ENCODE assay signal across 1 cellular context in genomic region chr1:40980068-40980452, GRCh38.
TF ChIP-seq lines count a peak whose summit lies in the region.

No MANE protein-coding gene starts in this region.

TF ChIP-seq in K562, 482 proteins besides CTCF, POLR2A, EP300 and RAD21 (continued from another document and continues in another):
- TF ChIP-seq VEZF1 (CRISPR knock-in tag; IDR thresholded peaks at IDR 0.05) = peak; percentile 30
- TF ChIP-seq ZNF143 (CRISPR knock-in tag; IDR thresholded peaks at IDR 0.05) = no peak
- no peak for TF ChIP-seq MTA2 (IDR thresholded peaks at IDR 0.05; ENCODE audit: low read depth)
- TF ChIP-seq WHSC1 (IDR thresholded peaks at IDR 0.05; ENCODE audit: low read length) = no peak
- no peak for TF ChIP-seq BCOR (IDR thresholded peaks at IDR 0.05)
- no peak for TF ChIP-seq KLF16 (IDR thresholded peaks at IDR 0.05)
- TF ChIP-seq POLR2G (IDR thresholded peaks at IDR 0.05; ENCODE audit: low read depth, low read length) = peak; percentile 66
- TF ChIP-seq SRSF7 (optimal IDR thresholded peaks at IDR 0.05; ENCODE audit: low read depth, low read length) = no peak
- 0 out of 2 replicates have a peak, but pooled peaks have one; percentile 4 for TF ChIP-seq CXXC5 (CRISPR knock-in tag; IDR thresholded peaks at IDR 0.05)
- TF ChIP-seq CLOCK (CRISPR knock-in tag; IDR thresholded peaks at IDR 0.05; ENCODE audit: borderline replicate concordance) = no peak
- no peak for TF ChIP-seq ZNF655 (CRISPR knock-in tag; IDR thresholded peaks at IDR 0.05)
- peak; percentile 69; the same call in 1 of the 2 replicates for TF ChIP-seq ZNF644 (tag; IDR thresholded peaks at IDR 0.05; ENCODE audit: low read depth)
- no peak for TF ChIP-seq GATA2 (CRISPR knock-in tag; IDR thresholded peaks at IDR 0.05)
- peak; percentile 69 for TF ChIP-seq PCBP1 (IDR thresholded peaks at IDR 0.05; ENCODE audit: low read depth, low read length, poor library complexity, severe bottlenecking)
- no peak; the same call in 1 of the 2 replicates for TF ChIP-seq NR2C2 (CRISPR knock-in tag; IDR thresholded peaks at IDR 0.05)
- TF ChIP-seq NR2C2 (tag; IDR thresholded peaks at IDR 0.05) = no peak; the same call in none of the 2 replicates
- no peak for TF ChIP-seq STAT5A (IDR thresholded peaks at IDR 0.05; ENCODE audit: borderline replicate concordance, low read length)
- no peak for TF ChIP-seq ZNF3 (CRISPR knock-in tag; IDR thresholded peaks at IDR 0.05)
- TF ChIP-seq RERE (CRISPR knock-in tag; IDR thresholded peaks at IDR 0.05; ENCODE audit: borderline replicate concordance) = 0 out of 2 replicates have a peak, but pooled peaks have one; percentile 48
- TF ChIP-seq HDAC1 (IDR thresholded peaks at IDR 0.05) = no peak
- no peak for TF ChIP-seq ZBTB12 (CRISPR knock-in tag; IDR thresholded peaks at IDR 0.05)
- TF ChIP-seq STAG1 (CRISPR knock-in tag; IDR thresholded peaks at IDR 0.05; ENCODE audit: borderline replicate concordance) = no peak; the same call in 1 of the 2 replicates
- no peak for TF ChIP-seq TRIM24 (IDR thresholded peaks at IDR 0.05)
- TF ChIP-seq TFAM (CRISPR knock-in tag; conservative IDR thresholded peaks at IDR 0.05) = no peak
- no peak; the same call in 1 of the 2 replicates for TF ChIP-seq FOXP1 (CRISPR knock-in tag; IDR thresholded peaks at IDR 0.05)
- TF ChIP-seq KHSRP (IDR thresholded peaks at IDR 0.05) = no peak
- no peak for TF ChIP-seq THAP12 (CRISPR knock-in tag; IDR thresholded peaks at IDR 0.05)
- no peak for TF ChIP-seq ZNF584 (CRISPR knock-in tag; IDR thresholded peaks at IDR 0.05; ENCODE audit: low read depth)
- TF ChIP-seq SMARCA4 (IDR thresholded peaks at IDR 0.05) = no peak
- no peak for TF ChIP-seq SIN3A (IDR thresholded peaks at IDR 0.05; ENCODE audit: borderline replicate concordance in 2 of 2, control insufficient read depth in 1 of 2, low read depth in 2 of 2, low read length in 2 of 2)
- no peak for TF ChIP-seq AFF1 (IDR thresholded peaks at IDR 0.05; ENCODE audit: low read depth in 1 of 2, partially characterized antibody in 2 of 2)
- TF ChIP-seq ZNF347 (CRISPR knock-in tag; IDR thresholded peaks at IDR 0.05; ENCODE audit: low read depth) = no peak
- TF ChIP-seq ZNF41 (CRISPR knock-in tag; conservative IDR thresholded peaks at IDR 0.05) = no peak
- TF ChIP-seq KDM2B (CRISPR knock-in tag; IDR thresholded peaks at IDR 0.05) = no peak
- TF ChIP-seq ZNF449 (CRISPR knock-in tag; IDR thresholded peaks at IDR 0.05) = no peak
- TF ChIP-seq ZNF696 (CRISPR knock-in tag; conservative IDR thresholded peaks at IDR 0.05) = no peak
- TF ChIP-seq ZNF280A (IDR thresholded peaks at IDR 0.05; ENCODE audit: low read depth, partially characterized antibody) = no peak
- TF ChIP-seq ZC3H11A (IDR thresholded peaks at IDR 0.05; ENCODE audit: low read depth, low read length) = no peak
- no peak for TF ChIP-seq FOS (IDR thresholded peaks at IDR 0.05; ENCODE audit: extremely low read depth, insufficient read length)
- TF ChIP-seq FOXJ3 (CRISPR knock-in tag; IDR thresholded peaks at IDR 0.05) = no peak
- no peak for TF ChIP-seq EP400 (IDR thresholded peaks at IDR 0.05)
- TF ChIP-seq SAFB (IDR thresholded peaks at IDR 0.05; ENCODE audit: borderline replicate concordance, low read depth, low read length) = no peak
